In genomic region chr1:64980745-64981601, GRCh38 we compare ENCODE assay signal across 17 cellular contexts. TPM values are rescaled to one million over a fixed set of nuclear protein-coding genes. Genes with fewer than 3 reads are reported as not detected.
A peak's percentile ranks its signal among the peaks of the same experiment; 100 is the strongest.
DNase-seq lines count a peak whose midpoint lies in the region; ATAC-seq, FAIRE-seq and TF ChIP-seq lines count a peak whose summit lies in the region.
"Had no signal": no experiment of that assay in that cellular context is flagged by ENCODE, and none has a peak within 500 bp of the region (broad histone marks: within the 10 kb centered on the region; RNA-seq: fewer than 3 reads in every experiment).

No MANE protein-coding gene starts in this region.

- H3K9ac ChIP-seq in astrocyte (ENCODE audit: low read length) = no peak overlapping the region

- H3K36me3 Mint-ChIP-seq in astrocyte (ENCODE audit: low read depth, unreplicated experiment) = peaks cover 2% of the 10 kb centered on the region
- no peaks in the 10 kb centered on the region for H3K36me3 Mint-ChIP-seq in memory B cell
- H3K36me3 Mint-ChIP-seq in activated T-helper 2 cell treated with anti-CD3 and anti-CD28 coated beads, Interferon-gamma antibody, Interleukin-2, Interleukin-4, amounts not matched to agents 10 μg/mL and 5 μg/mL and 100 μg/mL, durations not matched to agents 14 hours and 24 hours and 36 hours (ENCODE audit: low read depth) = no peaks in the 10 kb centered on the region
- H3K36me3 Mint-ChIP-seq: activated CD4-positive, alpha-beta memory T cell treated with anti-CD3 and anti-CD28 coated beads for 36 hours had no signal

- intact Hi-C loops in activated T-helper 2 cell treated with anti-CD3 and anti-CD28 coated beads, Interferon-gamma antibody, Interleukin-2, Interleukin-4, amounts not matched to agents 10 μg/mL and 5 μg/mL and 100 μg/mL, durations not matched to agents 14 hours and 24 hours and 36 hours (cut with micrococcal nuclease) = no loop called here

- no peaks in the 10 kb centered on the region for H4K20me1 ChIP-seq in astrocyte (ENCODE audit: insufficient read depth, low read length)

- H2AFZ ChIP-seq in astrocyte (ENCODE audit: low read depth, low read length) = no peak overlapping the region

- H3K4me1 Mint-ChIP-seq in astrocyte (ENCODE audit: low read depth, unreplicated experiment) (peaks cover 14% of the 10 kb centered on the region), memory B cell (peaks cover 4% of the 10 kb centered on the region)
- peaks cover 10% of the 10 kb centered on the region for H3K4me1 Mint-ChIP-seq in activated T-helper 2 cell treated with anti-CD3 and anti-CD28 coated beads, Interferon-gamma antibody, Interleukin-2, Interleukin-4, amounts not matched to agents 10 μg/mL and 5 μg/mL and 100 μg/mL, durations not matched to agents 14 hours and 24 hours and 36 hours (ENCODE audit: low read depth)

- H3K79me2 ChIP-seq in astrocyte (ENCODE audit: insufficient read depth, low read length) = no peaks in the 10 kb centered on the region

- H3K4me2 ChIP-seq in astrocyte (ENCODE audit: low read length) = peak overlapping the region; percentile 9

- no peak overlapping the region for H3K27ac Mint-ChIP-seq in astrocyte (ENCODE audit: unreplicated experiment)
- peak overlapping the region; percentile 13 for H3K27ac Mint-ChIP-seq in memory B cell
- H3K27ac Mint-ChIP-seq in activated T-helper 2 cell treated with anti-CD3 and anti-CD28 coated beads, Interferon-gamma antibody, Interleukin-2, Interleukin-4, amounts not matched to agents 10 μg/mL and 5 μg/mL and 100 μg/mL, durations not matched to agents 14 hours and 24 hours and 36 hours = no peak overlapping the region
- H3K27ac Mint-ChIP-seq: activated CD4-positive, alpha-beta memory T cell treated with anti-CD3 and anti-CD28 coated beads for 36 hours; activated naive CD8-positive, alpha-beta T cell; B cell had no signal

- H3K36me3 ChIP-seq in astrocyte (ENCODE audit: insufficient read depth, low read length) = no peaks in the 10 kb centered on the region

- no peak for FAIRE-seq in astrocyte (lab: Jason Lieb, UNC)

- H3K27me3 ChIP-seq in astrocyte (ENCODE audit: insufficient read depth, low read length) = no peaks in the 10 kb centered on the region

- peaks cover 4% of the 10 kb centered on the region for H3K9me3 Mint-ChIP-seq in astrocyte (ENCODE audit: unreplicated experiment)
- H3K9me3 Mint-ChIP-seq in memory B cell = no peaks in the 10 kb centered on the region
- H3K9me3 Mint-ChIP-seq in activated T-helper 2 cell treated with anti-CD3 and anti-CD28 coated beads, Interferon-gamma antibody, Interleukin-2, Interleukin-4, amounts not matched to agents 10 μg/mL and 5 μg/mL and 100 μg/mL, durations not matched to agents 14 hours and 24 hours and 36 hours = no peaks in the 10 kb centered on the region
- H3K9me3 Mint-ChIP-seq: activated CD4-positive, alpha-beta memory T cell treated with anti-CD3 and anti-CD28 coated beads for 36 hours had no signal

- H3K4me3 Mint-ChIP-seq in astrocyte (ENCODE audit: unreplicated experiment) (no peak overlapping the region), memory B cell (no peak overlapping the region)
- no peak overlapping the region for H3K4me3 Mint-ChIP-seq in activated T-helper 2 cell treated with anti-CD3 and anti-CD28 coated beads, Interferon-gamma antibody, Interleukin-2, Interleukin-4, amounts not matched to agents 10 μg/mL and 5 μg/mL and 100 μg/mL, durations not matched to agents 14 hours and 24 hours and 36 hours (ENCODE audit: low read depth)
- H3K4me3 Mint-ChIP-seq: activated CD4-positive, alpha-beta memory T cell treated with anti-CD3 and anti-CD28 coated beads for 36 hours; activated naive CD8-positive, alpha-beta T cell; B cell had no signal

- DNase-seq in DMS53 (lab: John Stamatoyannopoulos, UW) = peak; percentile 91
- peak; percentile 26 for DNase-seq in astrocyte (ENCODE audit: low read depth)
- DNase-seq in memory B cell (ENCODE audit: low spot score in 2 of 2) = no peak
- DNase-seq in activated T-helper 2 cell treated with anti-CD3 and anti-CD28 coated beads, Interferon-gamma antibody, Interleukin-2, Interleukin-4, amounts not matched to agents 10 μg/mL and 5 μg/mL and 100 μg/mL, durations not matched to agents 14 hours and 24 hours and 36 hours (ENCODE audit: low spot score) = no peak
- no peak for DNase-seq in SIG-M5 (lab: John Stamatoyannopoulos, UW)
- DNase-seq in medulla oblongata (ENCODE audit: extremely low spot score) = no peak
- DNase-seq in NCI-H128 (lab: John Stamatoyannopoulos, UW; ENCODE audit: unreplicated experiment) = no peak
- DNase-seq: activated CD4-positive, alpha-beta memory T cell treated with anti-CD3 and anti-CD28 coated beads for 36 hours; dermis blood vessel endothelial cell; HCEC 1CT; NCI-H1105 treated with DMSO at 0.1 percent for 48 hours; NCI-H510A; psoas muscle; RPMI8226 had no signal

- H3K4me3 ChIP-seq in astrocyte (ENCODE audit: insufficient read depth, low read depth, low read length) = no peak overlapping the region
- H3K4me3 ChIP-seq: psoas muscle had no signal

- peaks cover 5% of the 10 kb centered on the region for H3K4me1 ChIP-seq in astrocyte (ENCODE audit: insufficient read depth, low read length)
- H3K4me1 ChIP-seq: psoas muscle had no signal

- ATAC-seq in HG03432 (IDR thresholded peaks at IDR 0.05; ENCODE audit: unreplicated experiment) (peak; percentile 77), memory B cell (ENCODE audit: low read depth) (no peak)
- ATAC-seq: psoas muscle had no signal

- H3K9me3 ChIP-seq in astrocyte (ENCODE audit: insufficient read depth, low read depth, low read length) = no peaks in the 10 kb centered on the region
- H3K9me3 ChIP-seq: psoas muscle had no signal

- no peak for TF ChIP-seq CTCF in astrocyte (IDR thresholded peaks at IDR 0.05; ENCODE audit: insufficient read depth, low read depth, low read length)

- H3K27ac ChIP-seq in astrocyte (ENCODE audit: low read depth, low read length) = no peak overlapping the region
- H3K27ac ChIP-seq: psoas muscle had no signal

- peaks cover 13% of the 10 kb centered on the region for H3K27me3 Mint-ChIP-seq in astrocyte (ENCODE audit: low read depth, unreplicated experiment)
- no peaks in the 10 kb centered on the region for H3K27me3 Mint-ChIP-seq in memory B cell
- H3K27me3 Mint-ChIP-seq in activated T-helper 2 cell treated with anti-CD3 and anti-CD28 coated beads, Interferon-gamma antibody, Interleukin-2, Interleukin-4, amounts not matched to agents 10 μg/mL and 5 μg/mL and 100 μg/mL, durations not matched to agents 14 hours and 24 hours and 36 hours (ENCODE audit: low read depth) = peaks cover 6% of the 10 kb centered on the region
- H3K27me3 Mint-ChIP-seq: activated CD4-positive, alpha-beta memory T cell treated with anti-CD3 and anti-CD28 coated beads for 36 hours; activated naive CD8-positive, alpha-beta T cell; B cell had no signal

RNA-seq across cellular contexts. Expression of gene JAK1, which starts 14.6 kb away (rescaled TPM):
- total RNA-seq in astrocyte = 80.7 and 87.0 TPM in 2 replicates
- total RNA-seq in activated T-helper 2 cell treated with anti-CD3 and anti-CD28 coated beads, Interferon-gamma antibody, Interleukin-2, Interleukin-4, amounts not matched to agents 10 μg/mL and 5 μg/mL and 100 μg/mL, durations not matched to agents 14 hours and 24 hours and 36 hours = 99.9 and 105 TPM in 2 replicates

Comparison
In these comparisons a context has a peak if more than half of its experiments do, and no peak if none do; other contexts are left out.
1. DNase-seq: peak in DMS53 (single experiment) and astrocyte (single experiment); none in memory B cell (0 of 2), activated T-helper 2 cell treated with anti-CD3 and anti-CD28 coated beads, Interferon-gamma antibody, Interleukin-2, Interleukin-4, amounts not matched to agents 10 μg/mL and 5 μg/mL and 100 μg/mL, durations not matched to agents 14 hours and 24 hours and 36 hours (single experiment), SIG-M5 (single experiment), medulla oblongata (single experiment) and NCI-H128 (single experiment).